In genomic region chr22:29306175-29306829, GRCh38 we compare ENCODE assay signal across 1 cellular context.
A peak's percentile ranks its signal among the peaks of the same experiment; 100 is the strongest.
TF ChIP-seq lines count a peak whose summit lies in the region.

Gene GAS2L1, plus strand, starts transcription at chr22:29306650. Its CDS starts 1,456 bp downstream, at chr22:29308106.

TF ChIP-seq in HEK293, 187 proteins besides CTCF, POLR2A, EP300 and RAD21 (continued from another document and continues in another):
- TF ChIP-seq, protein P1, sequence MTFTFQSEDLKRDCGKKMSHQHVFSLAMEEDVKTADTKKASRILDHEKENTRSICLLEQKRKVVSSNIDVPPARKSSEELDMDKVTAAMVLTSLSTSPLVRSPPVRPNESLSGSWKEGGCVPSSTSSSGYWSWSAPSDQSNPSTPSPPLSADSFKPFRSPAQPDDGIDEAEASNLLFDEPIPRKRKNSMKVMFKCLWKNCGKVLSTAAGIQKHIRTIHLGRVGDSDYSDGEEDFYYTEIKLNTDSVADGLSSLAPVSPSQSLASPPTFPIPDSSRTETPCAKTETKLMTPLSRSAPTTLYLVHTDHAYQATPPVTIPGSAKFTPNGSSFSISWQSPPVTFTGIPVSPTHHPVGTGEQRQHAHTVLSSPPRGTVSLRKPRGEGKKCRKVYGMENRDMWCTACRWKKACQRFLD (tag by site-specific recombination; IDR thresholded peaks at IDR 0.05): no peak
- TF ChIP-seq ZBTB48 (tag by site-specific recombination; IDR thresholded peaks at IDR 0.05) (peak; percentile 60), ZNF24 (tag by site-specific recombination; IDR thresholded peaks at IDR 0.05) (peak; percentile 57), ZNF677 (tag by site-specific recombination; IDR thresholded peaks at IDR 0.05) (no peak), KLF16 (tag by site-specific recombination; IDR thresholded peaks at IDR 0.05) (peak; percentile 54; the same call in 1 of the 2 replicates), ZBTB8A (tag by site-specific recombination; IDR thresholded peaks at IDR 0.05) (peak; percentile 50), KLF7 (tag by site-specific recombination; IDR thresholded peaks at IDR 0.05; ENCODE audit: borderline replicate concordance) (peak; percentile 98), ZNF513 (tag by site-specific recombination; IDR thresholded peaks at IDR 0.05) (no peak), ZNF140 (tag by site-specific recombination; IDR thresholded peaks at IDR 0.05) (no peak), GFI1B (tag by site-specific recombination; IDR thresholded peaks at IDR 0.05) (no peak), ZNF596 (tag by site-specific recombination; IDR thresholded peaks at IDR 0.05) (no peak), ZNF266 (tag by site-specific recombination; IDR thresholded peaks at IDR 0.05; ENCODE audit: low read depth) (no peak), HOXD13 (CRISPR knock-in tag; IDR thresholded peaks at IDR 0.05; ENCODE audit: borderline replicate concordance) (no peak; the same call in 1 of the 2 replicates), TSHZ1 (tag by site-specific recombination; IDR thresholded peaks at IDR 0.05; ENCODE audit: borderline replicate concordance) (peak; percentile 50; the same call in 1 of the 2 replicates), ZNF169 (tag by site-specific recombination; IDR thresholded peaks at IDR 0.05) (no peak), MYNN (tag by site-specific recombination; IDR thresholded peaks at IDR 0.05; ENCODE audit: borderline replicate concordance) (no peak), ZNF112 (tag by site-specific recombination; IDR thresholded peaks at IDR 0.05) (no peak), ZNF561 (tag by site-specific recombination; IDR thresholded peaks at IDR 0.05; ENCODE audit: borderline replicate concordance) (peak; percentile 89), ZNF37A (tag by site-specific recombination; IDR thresholded peaks at IDR 0.05) (no peak), ZNF624 (tag by site-specific recombination; IDR thresholded peaks at IDR 0.05) (no peak), ZFP3 (tag by site-specific recombination; IDR thresholded peaks at IDR 0.05; ENCODE audit: low read depth) (no peak), ZNF449 (tag by site-specific recombination; IDR thresholded peaks at IDR 0.05) (peak; percentile 96), REPIN1 (tag by site-specific recombination; IDR thresholded peaks at IDR 0.05; ENCODE audit: low read depth) (no peak), ZSCAN30 (tag by site-specific recombination; IDR thresholded peaks at IDR 0.05) (peak; percentile 87), SETDB1 (IDR thresholded peaks at IDR 0.05; ENCODE audit: insufficient read length, low read length) (no peak), ZNF324 (tag by site-specific recombination; IDR thresholded peaks at IDR 0.05) (peak; percentile 72; the same call in 1 of the 2 replicates), SP2 (tag by site-specific recombination; IDR thresholded peaks at IDR 0.05) (peak; percentile 84), ZNF610 (tag by site-specific recombination; IDR thresholded peaks at IDR 0.05; ENCODE audit: borderline replicate concordance) (no peak), ZNF488 (tag by site-specific recombination; IDR thresholded peaks at IDR 0.05) (no peak), SCRT1 (tag by site-specific recombination; IDR thresholded peaks at IDR 0.05; ENCODE audit: borderline replicate concordance) (no peak), ZNF530 (tag by site-specific recombination; IDR thresholded peaks at IDR 0.05; ENCODE audit: low read depth) (0 out of 2 replicates have a peak, but pooled peaks have one; percentile 11), PRDM6 (tag by site-specific recombination; IDR thresholded peaks at IDR 0.05) (no peak), ZNF133 (tag by site-specific recombination; IDR thresholded peaks at IDR 0.05) (no peak), ZEB2 (tag by site-specific recombination; IDR thresholded peaks at IDR 0.05) (no peak; the same call in none of the 2 replicates)
- TF ChIP-seq, protein P2, sequence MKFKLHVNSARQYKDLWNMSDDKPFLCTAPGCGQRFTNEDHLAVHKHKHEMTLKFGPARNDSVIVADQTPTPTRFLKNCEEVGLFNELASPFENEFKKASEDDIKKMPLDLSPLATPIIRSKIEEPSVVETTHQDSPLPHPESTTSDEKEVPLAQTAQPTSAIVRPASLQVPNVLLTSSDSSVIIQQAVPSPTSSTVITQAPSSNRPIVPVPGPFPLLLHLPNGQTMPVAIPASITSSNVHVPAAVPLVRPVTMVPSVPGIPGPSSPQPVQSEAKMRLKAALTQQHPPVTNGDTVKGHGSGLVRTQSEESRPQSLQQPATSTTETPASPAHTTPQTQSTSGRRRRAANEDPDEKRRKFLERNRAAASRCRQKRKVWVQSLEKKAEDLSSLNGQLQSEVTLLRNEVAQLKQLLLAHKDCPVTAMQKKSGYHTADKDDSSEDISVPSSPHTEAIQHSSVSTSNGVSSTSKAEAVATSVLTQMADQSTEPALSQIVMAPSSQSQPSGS (tag by site-specific recombination; IDR thresholded peaks at IDR 0.05; ENCODE audit: low read depth): no peak
- TF ChIP-seq, protein P3, sequence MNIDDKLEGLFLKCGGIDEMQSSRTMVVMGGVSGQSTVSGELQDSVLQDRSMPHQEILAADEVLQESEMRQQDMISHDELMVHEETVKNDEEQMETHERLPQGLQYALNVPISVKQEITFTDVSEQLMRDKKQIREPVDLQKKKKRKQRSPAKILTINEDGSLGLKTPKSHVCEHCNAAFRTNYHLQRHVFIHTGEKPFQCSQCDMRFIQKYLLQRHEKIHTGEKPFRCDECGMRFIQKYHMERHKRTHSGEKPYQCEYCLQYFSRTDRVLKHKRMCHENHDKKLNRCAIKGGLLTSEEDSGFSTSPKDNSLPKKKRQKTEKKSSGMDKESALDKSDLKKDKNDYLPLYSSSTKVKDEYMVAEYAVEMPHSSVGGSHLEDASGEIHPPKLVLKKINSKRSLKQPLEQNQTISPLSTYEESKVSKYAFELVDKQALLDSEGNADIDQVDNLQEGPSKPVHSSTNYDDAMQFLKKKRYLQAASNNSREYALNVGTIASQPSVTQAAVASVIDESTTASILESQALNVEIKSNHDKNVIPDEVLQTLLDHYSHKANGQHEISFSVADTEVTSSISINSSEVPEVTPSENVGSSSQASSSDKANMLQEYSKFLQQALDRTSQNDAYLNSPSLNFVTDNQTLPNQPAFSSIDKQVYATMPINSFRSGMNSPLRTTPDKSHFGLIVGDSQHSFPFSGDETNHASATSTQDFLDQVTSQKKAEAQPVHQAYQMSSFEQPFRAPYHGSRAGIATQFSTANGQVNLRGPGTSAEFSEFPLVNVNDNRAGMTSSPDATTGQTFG (tag by site-specific recombination; IDR thresholded peaks at IDR 0.05; ENCODE audit: borderline replicate concordance): no peak
- TF ChIP-seq, protein P4, sequence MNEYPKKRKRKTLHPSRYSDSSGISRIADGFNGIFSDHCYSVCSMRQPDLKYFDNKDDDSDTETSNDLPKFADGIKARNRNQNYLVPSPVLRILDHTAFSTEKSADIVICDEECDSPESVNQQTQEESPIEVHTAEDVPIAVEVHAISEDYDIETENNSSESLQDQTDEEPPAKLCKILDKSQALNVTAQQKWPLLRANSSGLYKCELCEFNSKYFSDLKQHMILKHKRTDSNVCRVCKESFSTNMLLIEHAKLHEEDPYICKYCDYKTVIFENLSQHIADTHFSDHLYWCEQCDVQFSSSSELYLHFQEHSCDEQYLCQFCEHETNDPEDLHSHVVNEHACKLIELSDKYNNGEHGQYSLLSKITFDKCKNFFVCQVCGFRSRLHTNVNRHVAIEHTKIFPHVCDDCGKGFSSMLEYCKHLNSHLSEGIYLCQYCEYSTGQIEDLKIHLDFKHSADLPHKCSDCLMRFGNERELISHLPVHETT (tag by site-specific recombination; IDR thresholded peaks at IDR 0.05): 0 out of 2 replicates have a peak, but pooled peaks have one; percentile 45
- TF ChIP-seq, protein P5, sequence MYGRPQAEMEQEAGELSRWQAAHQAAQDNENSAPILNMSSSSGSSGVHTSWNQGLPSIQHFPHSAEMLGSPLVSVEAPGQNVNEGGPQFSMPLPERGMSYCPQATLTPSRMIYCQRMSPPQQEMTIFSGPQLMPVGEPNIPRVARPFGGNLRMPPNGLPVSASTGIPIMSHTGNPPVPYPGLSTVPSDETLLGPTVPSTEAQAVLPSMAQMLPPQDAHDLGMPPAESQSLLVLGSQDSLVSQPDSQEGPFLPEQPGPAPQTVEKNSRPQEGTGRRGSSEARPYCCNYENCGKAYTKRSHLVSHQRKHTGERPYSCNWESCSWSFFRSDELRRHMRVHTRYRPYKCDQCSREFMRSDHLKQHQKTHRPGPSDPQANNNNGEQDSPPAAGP (tag by site-specific recombination; IDR thresholded peaks at IDR 0.05): peak; percentile 84; the same call in 1 of the 2 replicates
- TF ChIP-seq, protein P6, sequence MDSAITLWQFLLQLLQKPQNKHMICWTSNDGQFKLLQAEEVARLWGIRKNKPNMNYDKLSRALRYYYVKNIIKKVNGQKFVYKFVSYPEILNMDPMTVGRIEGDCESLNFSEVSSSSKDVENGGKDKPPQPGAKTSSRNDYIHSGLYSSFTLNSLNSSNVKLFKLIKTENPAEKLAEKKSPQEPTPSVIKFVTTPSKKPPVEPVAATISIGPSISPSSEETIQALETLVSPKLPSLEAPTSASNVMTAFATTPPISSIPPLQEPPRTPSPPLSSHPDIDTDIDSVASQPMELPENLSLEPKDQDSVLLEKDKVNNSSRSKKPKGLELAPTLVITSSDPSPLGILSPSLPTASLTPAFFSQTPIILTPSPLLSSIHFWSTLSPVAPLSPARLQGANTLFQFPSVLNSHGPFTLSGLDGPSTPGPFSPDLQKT (IDR thresholded peaks at IDR 0.05; ENCODE audit: borderline replicate concordance, low read depth, low read length): no peak
- TF ChIP-seq, protein P7, sequence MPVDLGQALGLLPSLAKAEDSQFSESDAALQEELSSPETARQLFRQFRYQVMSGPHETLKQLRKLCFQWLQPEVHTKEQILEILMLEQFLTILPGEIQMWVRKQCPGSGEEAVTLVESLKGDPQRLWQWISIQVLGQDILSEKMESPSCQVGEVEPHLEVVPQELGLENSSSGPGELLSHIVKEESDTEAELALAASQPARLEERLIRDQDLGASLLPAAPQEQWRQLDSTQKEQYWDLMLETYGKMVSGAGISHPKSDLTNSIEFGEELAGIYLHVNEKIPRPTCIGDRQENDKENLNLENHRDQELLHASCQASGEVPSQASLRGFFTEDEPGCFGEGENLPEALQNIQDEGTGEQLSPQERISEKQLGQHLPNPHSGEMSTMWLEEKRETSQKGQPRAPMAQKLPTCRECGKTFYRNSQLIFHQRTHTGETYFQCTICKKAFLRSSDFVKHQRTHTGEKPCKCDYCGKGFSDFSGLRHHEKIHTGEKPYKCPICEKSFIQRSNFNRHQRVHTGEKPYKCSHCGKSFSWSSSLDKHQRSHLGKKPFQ (tag by site-specific recombination; IDR thresholded peaks at IDR 0.05): no peak
